In the genomic region with DNA sequence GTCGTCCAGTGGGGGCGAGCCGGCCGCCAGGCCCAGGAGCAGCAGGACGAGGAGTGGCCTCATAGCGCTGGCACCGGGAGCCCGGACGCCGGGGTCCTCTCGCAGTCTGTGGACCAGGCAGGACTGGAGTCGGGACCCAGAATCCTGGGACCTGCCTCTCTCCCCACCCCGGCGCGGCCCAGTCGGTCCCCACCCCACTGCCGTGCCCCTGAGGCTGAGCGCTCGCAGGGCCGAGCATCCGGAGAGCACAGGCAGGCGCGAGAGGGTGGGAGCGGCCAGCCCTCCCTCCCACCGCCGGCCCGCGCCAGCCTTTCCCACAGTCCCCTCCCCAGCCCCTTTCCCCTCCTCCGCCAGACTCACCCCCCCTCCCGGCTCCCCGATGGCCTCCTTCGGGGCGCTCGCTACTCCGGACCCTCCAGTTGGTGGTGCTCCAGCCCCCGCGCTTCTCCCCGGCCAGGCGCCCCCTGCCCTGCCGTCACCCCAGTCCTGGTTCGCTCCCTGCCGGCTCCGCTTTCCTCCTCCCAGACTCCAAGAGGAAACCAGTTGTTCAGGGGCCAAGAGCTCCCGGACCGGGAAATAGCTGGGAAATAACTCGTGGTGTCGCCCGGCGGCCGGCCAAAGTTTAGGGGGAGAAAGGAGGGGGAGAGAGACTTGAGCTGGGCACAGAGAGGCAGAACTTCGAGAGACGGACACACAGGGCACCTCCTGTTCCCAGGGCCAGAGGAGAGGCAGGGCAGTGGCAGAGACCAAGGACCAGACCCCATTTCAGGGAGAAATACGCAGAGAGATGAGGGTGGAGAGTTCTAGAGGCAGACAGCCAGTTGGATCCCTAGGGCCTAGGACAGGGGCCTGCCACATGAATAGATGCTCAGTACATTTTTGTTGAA, we compare ENCODE assay signal across 8 cellular contexts. TPM values are rescaled to one million over a fixed set of nuclear protein-coding genes. Genes with fewer than 3 reads are reported as not detected.
A peak's percentile ranks its signal among the peaks of the same experiment; 100 is the strongest.
DNase-seq lines count a peak whose midpoint lies in the region; ATAC-seq and TF ChIP-seq lines count a peak whose summit lies in the region.

A gene with protein sequence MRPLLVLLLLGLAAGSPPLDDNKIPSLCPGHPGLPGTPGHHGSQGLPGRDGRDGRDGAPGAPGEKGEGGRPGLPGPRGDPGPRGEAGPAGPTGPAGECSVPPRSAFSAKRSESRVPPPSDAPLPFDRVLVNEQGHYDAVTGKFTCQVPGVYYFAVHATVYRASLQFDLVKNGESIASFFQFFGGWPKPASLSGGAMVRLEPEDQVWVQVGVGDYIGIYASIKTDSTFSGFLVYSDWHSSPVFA (minus strand): TSS at position 549 of the 887 bp plus-strand sequence. CDS start 486 bp downstream, at position 63.

- intact Hi-C loops in heart left ventricle (cut with DNase I): loop anchor here in 3 of 10 donors (1.0 to 5.0 kb wide), 2 partner anchors 34 to 37 kb away; no protein-coding TSS in a partner anchor
- intact Hi-C loops in activated CD4-positive, alpha-beta T cell treated with anti-CD3 and anti-CD28 coated beads, Interleukin-2, amount 10 ng/mL, durations not matched to agents 24 days and 14 days (cut with micrococcal nuclease): no loop called here

- H4K20me1 ChIP-seq in BLaER1 (peaks cover 14% of the 10 kb centered on the region), osteoblast (ENCODE audit: insufficient read depth, low read length) (peaks cover 10% of the 10 kb centered on the region)

- peak in 1 of 2 donors; percentile 29 for TF ChIP-seq POLR2A in heart left ventricle (IDR thresholded peaks at IDR 0.05)

- H3K27ac ChIP-seq in BLaER1 (peak within 1 kb of the TSS; percentile 64), heart left ventricle (peak within 1 kb of the TSS; percentile 90 to 100 (median 97)), osteoblast (ENCODE audit: low read depth, low read length) (peak within 1 kb of the TSS; percentile 12)

- DNase-seq in adipocyte (ENCODE audit: low read depth) (peak; percentile 55), heart left ventricle (peak; percentile 90 to 94 (median 92)), osteoblast (ENCODE audit: insufficient read length, low spot score, missing footprints) (peak; percentile 96), HuH-7 (ENCODE audit: low spot score) (no peak), SIG-M5 (lab: John Stamatoyannopoulos, UW) (no peak), NCI-H226 (no peak)
- no peak for DNase-seq in activated CD4-positive, alpha-beta T cell treated with anti-CD3 and anti-CD28 coated beads, Interleukin-2, amount 10 ng/mL, durations not matched to agents 24 days and 14 days

- WGBS in heart left ventricle, 4 donors: 1 to 2% (median 1%) methylated on average over 28 to 53 of the region's 53 CpGs

- peaks cover 22% of the 10 kb centered on the region for H3K4me1 Mint-ChIP-seq in activated CD4-positive, alpha-beta T cell treated with anti-CD3 and anti-CD28 coated beads, Interleukin-2, amount 10 ng/mL, durations not matched to agents 24 days and 14 days

- H3K36me3 Mint-ChIP-seq in activated CD4-positive, alpha-beta T cell treated with anti-CD3 and anti-CD28 coated beads, Interleukin-2, amount 10 ng/mL, durations not matched to agents 24 days and 14 days (ENCODE audit: low read depth): peaks cover 15% of the 10 kb centered on the region

- no peak within 1 kb of the TSS for H3K4me3 Mint-ChIP-seq in activated CD4-positive, alpha-beta T cell treated with anti-CD3 and anti-CD28 coated beads, Interleukin-2, amount 10 ng/mL, durations not matched to agents 24 days and 14 days

- TF ChIP-seq CTCF in heart left ventricle (IDR thresholded peaks at IDR 0.05) (no peak), osteoblast (IDR thresholded peaks at IDR 0.05; ENCODE audit: extremely low read depth, low read depth, low read length) (no peak)

- peaks cover 68% of the 10 kb centered on the region for H3K4me1 ChIP-seq in BLaER1
- peaks cover 43% of the 10 kb centered on the region for H3K4me1 ChIP-seq in adipocyte (ENCODE audit: control insufficient read depth, insufficient read depth, low read length)
- peaks cover 4 to 59% (median 39%) of the 10 kb centered on the region in 12 donors for H3K4me1 ChIP-seq in heart left ventricle
- peaks cover 39% of the 10 kb centered on the region for H3K4me1 ChIP-seq in osteoblast (ENCODE audit: insufficient read depth, low read length)

- H3K9me3 ChIP-seq in BLaER1: no peaks in the 10 kb centered on the region
- no peaks in the 10 kb centered on the region for H3K9me3 ChIP-seq in adipocyte (ENCODE audit: control insufficient read depth, low read length)
- no peaks in the 10 kb centered on the region for H3K9me3 ChIP-seq in heart left ventricle
- no peaks in the 10 kb centered on the region for H3K9me3 ChIP-seq in osteoblast (ENCODE audit: low read depth, low read length)

- peaks cover 46% of the 10 kb centered on the region for H3K27me3 Mint-ChIP-seq in activated CD4-positive, alpha-beta T cell treated with anti-CD3 and anti-CD28 coated beads, Interleukin-2, amount 10 ng/mL, durations not matched to agents 24 days and 14 days

- peak; percentile 12 to 73 (median 54) for ATAC-seq in heart left ventricle

- no peak within 1 kb of the TSS for H3K27ac Mint-ChIP-seq in activated CD4-positive, alpha-beta T cell treated with anti-CD3 and anti-CD28 coated beads, Interleukin-2, amount 10 ng/mL, durations not matched to agents 24 days and 14 days

- H3K4me2 ChIP-seq in BLaER1 (peak within 1 kb of the TSS; percentile 98), osteoblast (ENCODE audit: insufficient read depth, low read length) (peak within 1 kb of the TSS; percentile 82)

- H3K4me3 ChIP-seq in BLaER1 (peak within 1 kb of the TSS; percentile 67), adipocyte (ENCODE audit: low read length) (peak within 1 kb of the TSS; percentile 84), heart left ventricle (peak within 1 kb of the TSS; percentile 57 to 97 (median 76)), osteoblast (ENCODE audit: insufficient read depth, low read length) (peak within 1 kb of the TSS; percentile 76)

- peaks cover 42% of the 10 kb centered on the region for H3K27me3 ChIP-seq in BLaER1
- peaks cover 5% of the 10 kb centered on the region for H3K27me3 ChIP-seq in adipocyte (replicated peaks; ENCODE audit: control insufficient read depth, insufficient read depth, low read length)
- peaks cover 0 to 33% (median 0%) of the 10 kb centered on the region in 9 donors for H3K27me3 ChIP-seq in heart left ventricle
- peaks cover 12% of the 10 kb centered on the region for H3K27me3 ChIP-seq in osteoblast (ENCODE audit: insufficient read depth, low read length)

- peaks cover 6% of the 10 kb centered on the region; the same call in 1 of the 2 replicates for H3K36me3 ChIP-seq in BLaER1
- no peaks in the 10 kb centered on the region for H3K36me3 ChIP-seq in adipocyte (ENCODE audit: control insufficient read depth, insufficient read depth, low read length, severe bottlenecking)
- peaks cover 0 to 10% (median 5%) of the 10 kb centered on the region in 9 donors for H3K36me3 ChIP-seq in heart left ventricle
- peaks cover 6% of the 10 kb centered on the region for H3K36me3 ChIP-seq in osteoblast (ENCODE audit: insufficient read depth, low read length)

- H3K9ac ChIP-seq in BLaER1: peak within 1 kb of the TSS; percentile 69
- H3K9ac ChIP-seq in adipocyte (ENCODE audit: low read length): peak within 1 kb of the TSS; percentile 91

- H3K9me3 Mint-ChIP-seq in activated CD4-positive, alpha-beta T cell treated with anti-CD3 and anti-CD28 coated beads, Interleukin-2, amount 10 ng/mL, durations not matched to agents 24 days and 14 days: no peaks in the 10 kb centered on the region

- H3K79me2 ChIP-seq in osteoblast (ENCODE audit: insufficient read depth, low read length): peaks cover 16% of the 10 kb centered on the region

- H2AFZ ChIP-seq in osteoblast (ENCODE audit: low read length): peak within 1 kb of the TSS; percentile 78

RNA-seq across cellular contexts. Expression of the gene that starts here (rescaled TPM):
- total RNA-seq in heart left ventricle (10 to 100 TPM; 12.9 to 47.1 (median 19.8) TPM), osteoblast (35.9 and 41.3 TPM in 2 replicates)
- polyA plus RNA-seq in heart left ventricle: 10 to 100 TPM; 20.0 to 23.9 TPM
- total RNA-seq in activated CD4-positive, alpha-beta T cell treated with anti-CD3 and anti-CD28 coated beads, Interleukin-2, amount 10 ng/mL, durations not matched to agents 24 days and 14 days: not detected in 2 replicates

Comparison
In these comparisons a context has a peak if more than half of its experiments do, and no peak if none do; other contexts are left out.
1. RNA of the gene that starts here (total RNA-seq): 35.9 to 41.3 TPM in osteoblast and 12.9 to 47.1 TPM in heart left ventricle; not detected in activated CD4-positive, alpha-beta T cell treated with anti-CD3 and anti-CD28 coated beads, Interleukin-2, amount 10 ng/mL, durations not matched to agents 24 days and 14 days; every median in the first group is over 10 times any median in the second.
2. H3K27ac ChIP-seq: peak in every context shown above with its lines; median percentile 97 in heart left ventricle; 64 in BLaER1; 12 in osteoblast.
3. DNase-seq: peak in adipocyte (single experiment), heart left ventricle (5 of 5) and osteoblast (single experiment); none in HuH-7 (single experiment), SIG-M5 (single experiment), NCI-H226 (single experiment) and activated CD4-positive, alpha-beta T cell treated with anti-CD3 and anti-CD28 coated beads, Interleukin-2, amount 10 ng/mL, durations not matched to agents 24 days and 14 days (single experiment).
4. Peak in every context shown above with its lines, with median percentiles within 50 percentile points of each other: H3K4me3 ChIP-seq.